1 cellular context compared by ENCODE assay signal in the genomic region with DNA sequence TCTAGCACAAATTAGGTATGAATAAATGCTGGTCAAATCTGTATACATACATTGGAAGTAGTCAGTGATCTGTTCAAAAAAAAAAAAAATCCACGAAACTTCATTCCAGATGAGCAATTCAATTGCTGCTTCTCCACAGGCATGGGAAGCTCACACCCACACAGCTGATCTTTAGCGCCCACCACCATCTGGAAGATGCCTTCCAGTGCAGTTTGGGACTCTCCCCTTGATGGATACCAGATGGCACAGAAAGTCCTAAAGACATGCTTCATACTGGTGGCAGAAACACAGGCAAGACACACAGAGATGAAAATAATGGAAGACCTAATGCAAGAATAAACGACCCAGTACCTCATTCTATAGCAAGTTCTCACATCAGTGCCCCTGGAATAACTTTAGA.
TF ChIP-seq lines count a peak whose summit lies in the region.

No MANE protein-coding gene starts in this region.

TF ChIP-seq in WTC11, 78 proteins besides CTCF, POLR2A, EP300 and RAD21:
- TF ChIP-seq RORB (CRISPR knock-in tag; IDR thresholded peaks at IDR 0.05) = no peak
- no peak for TF ChIP-seq SMAD4 (CRISPR knock-in tag; IDR thresholded peaks at IDR 0.05)
- TF ChIP-seq MXD4 (CRISPR knock-in tag; IDR thresholded peaks at IDR 0.05; ENCODE audit: borderline replicate concordance) = no peak
- TF ChIP-seq NR2C2 (CRISPR knock-in tag; IDR thresholded peaks at IDR 0.05) = no peak
- TF ChIP-seq, protein P1, sequence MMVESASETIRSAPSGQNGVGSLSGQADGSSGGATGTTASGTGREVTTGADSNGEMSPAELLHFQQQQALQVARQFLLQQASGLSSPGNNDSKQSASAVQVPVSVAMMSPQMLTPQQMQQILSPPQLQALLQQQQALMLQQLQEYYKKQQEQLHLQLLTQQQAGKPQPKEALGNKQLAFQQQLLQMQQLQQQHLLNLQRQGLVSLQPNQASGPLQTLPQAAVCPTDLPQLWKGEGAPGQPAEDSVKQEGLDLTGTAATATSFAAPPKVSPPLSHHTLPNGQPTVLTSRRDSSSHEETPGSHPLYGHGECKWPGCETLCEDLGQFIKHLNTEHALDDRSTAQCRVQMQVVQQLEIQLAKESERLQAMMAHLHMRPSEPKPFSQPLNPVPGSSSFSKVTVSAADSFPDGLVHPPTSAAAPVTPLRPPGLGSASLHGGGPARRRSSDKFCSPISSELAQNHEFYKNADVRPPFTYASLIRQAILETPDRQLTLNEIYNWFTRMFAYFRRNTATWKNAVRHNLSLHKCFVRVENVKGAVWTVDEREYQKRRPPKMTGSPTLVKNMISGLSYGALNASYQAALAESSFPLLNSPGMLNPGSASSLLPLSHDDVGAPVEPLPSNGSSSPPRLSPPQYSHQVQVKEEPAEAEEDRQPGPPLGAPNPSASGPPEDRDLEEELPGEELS (CRISPR knock-in tag; IDR thresholded peaks at IDR 0.05) = no peak
